ENCODE assay signal across 11 cellular contexts in the genomic region with DNA sequence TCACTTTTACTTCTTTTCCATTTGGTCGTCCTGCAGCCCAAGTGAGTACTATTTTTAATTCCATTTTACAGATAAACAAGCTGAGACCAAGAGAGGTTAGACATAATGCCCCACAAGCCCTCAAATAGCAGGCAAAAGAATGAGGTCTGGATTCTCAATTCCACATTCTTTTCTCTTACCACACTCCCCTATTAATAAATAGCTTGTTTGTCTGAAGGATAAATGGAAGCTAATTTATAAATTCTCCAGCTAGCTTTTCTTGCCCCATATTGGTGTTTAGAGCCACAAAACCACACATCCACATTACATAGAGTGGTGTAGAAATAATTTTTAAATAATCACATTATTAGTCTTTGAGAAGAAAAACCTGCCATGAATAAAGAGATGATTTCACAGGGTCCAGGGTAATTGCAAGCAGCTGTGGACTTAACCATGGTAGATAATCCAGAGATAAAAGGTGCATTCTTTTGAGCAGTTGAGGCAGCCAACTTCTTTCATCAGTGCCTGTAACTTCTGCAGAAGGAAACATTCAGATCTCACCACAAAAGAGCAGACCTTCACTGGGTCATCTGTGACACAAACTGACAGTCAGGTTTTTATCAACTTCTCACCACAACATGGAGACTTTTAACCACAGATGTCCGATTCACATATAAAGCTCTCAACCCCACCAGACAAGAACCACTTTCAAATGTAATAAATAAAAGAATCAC.
A peak's percentile ranks its signal among the peaks of the same experiment; 100 is the strongest.
DNase-seq lines count a peak whose midpoint lies in the region; ATAC-seq, FAIRE-seq and TF ChIP-seq lines count a peak whose summit lies in the region.
"Had no signal": no experiment of that assay in that cellular context is flagged by ENCODE, and none has a peak within 500 bp of the region (broad histone marks: within the 10 kb centered on the region; RNA-seq: fewer than 3 reads in every experiment).

No MANE protein-coding gene starts in this region.

- 0% methylated on average over 2 of the region's 2 CpGs for WGBS in GM12878 (ENCODE audit: insufficient coverage, insufficient replicate concordance, low lambda C conversion rate, missing lambda C conversion rate)

- H4K20me1 ChIP-seq in GM12878 (ENCODE audit: control insufficient read depth, insufficient read depth) = no peaks in the 10 kb centered on the region

- TF ChIP-seq EP300 in GM12878 (IDR thresholded peaks at IDR 0.05; ENCODE audit: borderline replicate concordance in 1 of 2, control insufficient read depth in 1 of 2, low read depth in 2 of 2, low read length in 2 of 2) = peak; percentile 57 to 86; a peak in 3 of 4 replicates

- POLR2A ChIA-PET in GM12878 (lab: Charles Lee) = interaction anchor here (1.1 to 2.4 kb wide), 8 partner anchors 8 to 29 kb away, joined by 3 to 11 read pairs (median 4); no protein-coding TSS in a partner anchor

- H3K79me2 ChIP-seq in GM12878 (ENCODE audit: control insufficient read depth, insufficient read depth, low read length) = no peaks in the 10 kb centered on the region

- H3K36me3 ChIP-seq in GM12878 (ENCODE audit: control insufficient read depth in 2 of 2, insufficient read depth in 2 of 2, low read length in 1 of 2) = no peaks in the 10 kb centered on the region

- peaks cover 28% of the 10 kb centered on the region for H3K4me1 ChIP-seq in GM12878 (ENCODE audit: control insufficient read depth, insufficient read depth, low read length)
- H3K4me1 ChIP-seq: testis had no signal

- H3K27me3 ChIP-seq in GM12878 (replicated peaks in 1 of 2; ENCODE audit: control insufficient read depth in 2 of 2, insufficient read depth in 2 of 2, low read length in 1 of 2) = no peaks in the 10 kb centered on the region
- H3K27me3 ChIP-seq: testis had no signal

- H3K27ac ChIP-seq in GM12878 (ENCODE audit: control insufficient read depth, insufficient read depth) = peak overlapping the region; percentile 51
- H3K27ac ChIP-seq: testis had no signal

- no peak for TF ChIP-seq POLR2A in GM12878 (IDR thresholded peaks at IDR 0.05; ENCODE audit: low read depth, low read length)

- FAIRE-seq in GM12878 (lab: Jason Lieb, UNC) = peak; percentile 44

- in situ Hi-C loops in GM12878 (cut with MboI) = no loop called here

- TSS peak; percentile 54 for BruUV-seq in GM12878 (replicated peaks; lab: Mats Ljungman, UMichigan)

- H3K4me2 ChIP-seq in GM12878 (ENCODE audit: control insufficient read depth, insufficient read depth) = peak overlapping the region; percentile 50

- DNase-seq in GM03348 (ENCODE audit: low spot score) (peak; percentile 41), GM12878 (ENCODE audit: low read depth, low spot score) (peak; percentile 84), midbrain (lab: John Stamatoyannopoulos, UW) (no peak), GM19238 (ENCODE audit: insufficient read length, low spot score) (no peak), cerebellar nuclear complex (lab: John Stamatoyannopoulos, UW) (no peak), globus pallidus (ENCODE audit: low spot score) (no peak)
- DNase-seq: glutamatergic neuron, NCI-H345, testis had no signal

- CTCF ChIA-PET in GM12878 (lab: Yijun Ruan, JAX) = interaction anchor here (1.0 to 2.1 kb wide), 8 partner anchors 9 to 241 kb away, joined by 3 to 17 read pairs (median 4); no protein-coding TSS in a partner anchor

- H2AFZ ChIP-seq in GM12878 (ENCODE audit: control insufficient read depth, low read depth, low read length) = no peak overlapping the region

- no peak overlapping the region for H3K4me3 ChIP-seq in GM12878
- H3K4me3 ChIP-seq: testis had no signal

- SMC1A ChIA-PET in GM12878 (lab: Charles Lee; ENCODE audit: uncharacterized antibody, unreplicated experiment) = interaction anchor here (0.6 to 4.8 kb wide), 25 partner anchors 8 to 1911 kb away, joined by 3 to 50 read pairs (median 4); a partner anchor contains a TSS

- H3K9me3 ChIP-seq in GM12878 (replicated peaks; ENCODE audit: control insufficient read depth, insufficient read depth, low read length) = no peaks in the 10 kb centered on the region; the same call in 1 of the 3 replicates
- H3K9me3 ChIP-seq: testis had no signal

- intact Hi-C loops in GM12878 (cut with micrococcal nuclease; ENCODE audit: unreplicated experiment) = loop anchor here (2.0 kb wide), 1 partner anchor 26 kb away; no protein-coding TSS in a partner anchor

- ATAC-seq in GM21447 (IDR thresholded peaks at IDR 0.05; ENCODE audit: unreplicated experiment) = peak; percentile 58
- peak; percentile 73 for ATAC-seq in HG03460 (IDR thresholded peaks at IDR 0.05; ENCODE audit: unreplicated experiment)
- ATAC-seq in GM12878 = peak; percentile 84

- no peak for TF ChIP-seq CTCF in GM12878 (IDR thresholded peaks at IDR 0.05 in 2 of 3, conservative IDR thresholded peaks at IDR 0.05 in 1 of 3; ENCODE audit: control insufficient read depth in 2 of 3, extremely low read depth in 1 of 3, insufficient read depth in 1 of 3, low read depth in 3 of 3, low read length in 3 of 3)

- no peak overlapping the region; the same call in 1 of the 2 replicates for H3K9ac ChIP-seq in GM12878 (ENCODE audit: control insufficient read depth, insufficient read depth, low read length)

- RAD21 ChIA-PET in GM12878 (lab: Charles Lee; ENCODE audit: unreplicated experiment) = interaction anchor here (0.9 to 20.2 kb wide), 13 partner anchors 9 to 317 kb away, joined by 3 to 381 read pairs (median 4); a partner anchor contains a TSS

- peak; percentile 30 for TF ChIP-seq RAD21 in GM12878 (IDR thresholded peaks at IDR 0.05; ENCODE audit: insufficient read depth, low read depth, low read length)

TF ChIP-seq in GM12878, 131 proteins besides CTCF, POLR2A, EP300 and RAD21 (continues in another document):
- TF ChIP-seq MTA3 (IDR thresholded peaks at IDR 0.05; ENCODE audit: borderline replicate concordance, low read length) (peak; percentile 75; the same call in 1 of the 2 replicates), PML (IDR thresholded peaks at IDR 0.05; ENCODE audit: low read length) (peak; percentile 43; the same call in 1 of the 2 replicates), ZNF217 (IDR thresholded peaks at IDR 0.05) (peak; percentile 33; the same call in 1 of the 2 replicates), DPF2 (IDR thresholded peaks at IDR 0.05) (peak; percentile 43; the same call in 1 of the 2 replicates), EZH2 (IDR thresholded peaks at IDR 0.05; ENCODE audit: borderline replicate concordance, control insufficient read depth, low read depth, low read length) (peak; percentile 27; the same call in 1 of the 2 replicates), CREB1 (IDR thresholded peaks at IDR 0.05; ENCODE audit: low read depth) (0 out of 2 replicates have a peak, but pooled peaks have one; percentile 31), TCF7 (IDR thresholded peaks at IDR 0.05; ENCODE audit: borderline replicate concordance) (no peak), MEF2A (IDR thresholded peaks at IDR 0.05; ENCODE audit: insufficient read depth, low read depth, low read length) (peak; percentile 32; the same call in 1 of the 2 replicates), FOXM1 (IDR thresholded peaks at IDR 0.05; ENCODE audit: low read depth, low read length) (peak; percentile 79; the same call in 1 of the 2 replicates), HDAC6 (IDR thresholded peaks at IDR 0.05; ENCODE audit: unreplicated experiment) (no peak), BHLHE40 (IDR thresholded peaks at IDR 0.05; ENCODE audit: borderline replicate concordance in 1 of 2, low read depth in 2 of 2, low read length in 1 of 2) (peak; percentile 54 to 60; a peak in 2 of 4 replicates), NR2F1 (conservative IDR thresholded peaks at IDR 0.05) (peak; percentile 75), PAX5 (IDR thresholded peaks at IDR 0.05; ENCODE audit: borderline replicate concordance, low read depth, low read length) (peak; percentile 22; the same call in 1 of the 2 replicates), ZSCAN29 (IDR thresholded peaks at IDR 0.05) (peak; percentile 67)
- TF ChIP-seq, protein P1, sequence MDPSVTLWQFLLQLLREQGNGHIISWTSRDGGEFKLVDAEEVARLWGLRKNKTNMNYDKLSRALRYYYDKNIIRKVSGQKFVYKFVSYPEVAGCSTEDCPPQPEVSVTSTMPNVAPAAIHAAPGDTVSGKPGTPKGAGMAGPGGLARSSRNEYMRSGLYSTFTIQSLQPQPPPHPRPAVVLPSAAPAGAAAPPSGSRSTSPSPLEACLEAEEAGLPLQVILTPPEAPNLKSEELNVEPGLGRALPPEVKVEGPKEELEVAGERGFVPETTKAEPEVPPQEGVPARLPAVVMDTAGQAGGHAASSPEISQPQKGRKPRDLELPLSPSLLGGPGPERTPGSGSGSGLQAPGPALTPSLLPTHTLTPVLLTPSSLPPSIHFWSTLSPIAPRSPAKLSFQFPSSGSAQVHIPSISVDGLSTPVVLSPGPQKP (IDR thresholded peaks at IDR 0.05; ENCODE audit: low read depth, low read length) = no peak
- TF ChIP-seq, protein P2, sequence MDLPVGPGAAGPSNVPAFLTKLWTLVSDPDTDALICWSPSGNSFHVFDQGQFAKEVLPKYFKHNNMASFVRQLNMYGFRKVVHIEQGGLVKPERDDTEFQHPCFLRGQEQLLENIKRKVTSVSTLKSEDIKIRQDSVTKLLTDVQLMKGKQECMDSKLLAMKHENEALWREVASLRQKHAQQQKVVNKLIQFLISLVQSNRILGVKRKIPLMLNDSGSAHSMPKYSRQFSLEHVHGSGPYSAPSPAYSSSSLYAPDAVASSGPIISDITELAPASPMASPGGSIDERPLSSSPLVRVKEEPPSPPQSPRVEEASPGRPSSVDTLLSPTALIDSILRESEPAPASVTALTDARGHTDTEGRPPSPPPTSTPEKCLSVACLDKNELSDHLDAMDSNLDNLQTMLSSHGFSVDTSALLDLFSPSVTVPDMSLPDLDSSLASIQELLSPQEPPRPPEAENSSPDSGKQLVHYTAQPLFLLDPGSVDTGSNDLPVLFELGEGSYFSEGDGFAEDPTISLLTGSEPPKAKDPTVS (IDR thresholded peaks at IDR 0.05; ENCODE audit: low read depth, low read length) = no peak
- TF ChIP-seq, protein P3, sequence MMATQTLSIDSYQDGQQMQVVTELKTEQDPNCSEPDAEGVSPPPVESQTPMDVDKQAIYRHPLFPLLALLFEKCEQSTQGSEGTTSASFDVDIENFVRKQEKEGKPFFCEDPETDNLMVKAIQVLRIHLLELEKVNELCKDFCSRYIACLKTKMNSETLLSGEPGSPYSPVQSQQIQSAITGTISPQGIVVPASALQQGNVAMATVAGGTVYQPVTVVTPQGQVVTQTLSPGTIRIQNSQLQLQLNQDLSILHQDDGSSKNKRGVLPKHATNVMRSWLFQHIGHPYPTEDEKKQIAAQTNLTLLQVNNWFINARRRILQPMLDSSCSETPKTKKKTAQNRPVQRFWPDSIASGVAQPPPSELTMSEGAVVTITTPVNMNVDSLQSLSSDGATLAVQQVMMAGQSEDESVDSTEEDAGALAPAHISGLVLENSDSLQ (IDR thresholded peaks at IDR 0.05) = peak; percentile 69; the same call in 1 of the 2 replicates

Comparison
In these comparisons a context has a peak if more than half of its experiments do, and no peak if none do; other contexts are left out.
1. DNase-seq: peak in GM03348 (single experiment) and GM12878 (single experiment); none in midbrain (single experiment), GM19238 (single experiment), cerebellar nuclear complex (0 of 2) and globus pallidus (single experiment).
2. Peak in every context shown above with its lines, with median percentiles within 50 percentile points of each other: ATAC-seq.